Comparison of ENCODE assay signal across 8 cellular contexts in the genomic region with DNA sequence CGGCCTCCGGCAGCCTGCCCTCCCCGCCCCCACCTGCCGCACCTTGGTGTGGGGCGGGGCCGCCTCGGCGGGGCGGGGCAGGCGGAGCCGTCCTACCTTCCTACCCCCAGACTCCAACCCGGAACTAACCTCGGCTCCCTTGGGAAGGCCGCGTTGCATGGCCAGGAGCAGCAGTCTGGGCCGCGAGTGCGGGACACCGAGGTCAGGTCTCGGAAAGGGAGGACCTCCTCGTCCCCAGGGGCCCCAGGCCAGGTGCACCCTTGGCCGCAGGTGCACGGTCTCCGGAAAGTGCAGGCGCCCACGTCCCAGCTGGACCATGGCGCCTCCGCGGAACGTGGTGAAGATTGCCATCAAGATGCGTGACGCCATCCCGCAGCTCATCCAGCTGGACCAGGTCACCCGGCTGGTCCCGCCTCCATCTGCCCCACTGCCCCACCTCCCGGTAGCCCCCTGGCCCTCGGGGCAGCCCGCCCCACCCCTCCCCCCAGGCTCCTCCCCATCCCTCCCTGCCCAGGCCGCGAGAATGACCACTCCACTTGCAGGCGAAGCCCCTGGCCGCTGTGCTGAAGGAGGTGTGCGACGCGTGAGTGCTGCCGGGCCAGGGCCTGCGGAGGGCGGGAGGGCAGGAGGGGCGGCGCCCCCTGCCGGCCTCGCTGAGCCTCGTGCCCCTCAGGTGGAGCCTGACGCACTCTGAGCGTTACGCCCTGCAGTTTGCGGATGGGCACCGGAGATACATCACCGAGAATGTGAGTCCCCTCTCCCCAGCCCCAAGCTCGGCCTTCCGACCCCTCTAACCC. TPM values are rescaled to one million over a fixed set of nuclear protein-coding genes. Genes with fewer than 3 reads are reported as not detected.
DNase-seq lines count a peak whose midpoint lies in the region; ATAC-seq and TF ChIP-seq lines count a peak whose summit lies in the region.

Gene ELMO3, plus strand, starts transcription at position 121 of the 797 bp plus-strand sequence. Its CDS starts 196 bp downstream, at position 317.

- peak; percentile 28 to 47 for ATAC-seq in left cardiac atrium
- no peak for ATAC-seq in HG03159 (IDR thresholded peaks at IDR 0.05; ENCODE audit: unreplicated experiment)
- no peak for ATAC-seq in GM21447 (IDR thresholded peaks at IDR 0.05; ENCODE audit: unreplicated experiment)
- no peak for ATAC-seq in HG02623 (IDR thresholded peaks at IDR 0.05; ENCODE audit: unreplicated experiment)

- H4K20me1 ChIP-seq in PC-9 (ENCODE audit: insufficient read depth): peaks cover 12% of the 10 kb centered on the region

- H3K4me3 ChIP-seq in GM12875 (ENCODE audit: low read depth, low read length) (no peak within 1 kb of the TSS), PC-9 (peak within 1 kb of the TSS; percentile 89), rectal smooth muscle tissue (ENCODE audit: low read length) (peak within 1 kb of the TSS; percentile 64)

- CTCF ChIA-PET in PC-9 (lab: Charles Lee): interaction anchor here (1.0 to 1.8 kb wide), 3 partner anchors 45 to 245 kb away, joined by 3 to 7 read pairs (median 6); no protein-coding TSS in a partner anchor

- TF ChIP-seq CTCF in GM12875 (IDR thresholded peaks at IDR 0.05; ENCODE audit: borderline replicate concordance, insufficient read depth, low read depth, low read length) (0 out of 2 replicates have a peak, but pooled peaks have one; percentile 19), PC-9 (conservative IDR thresholded peaks at IDR 0.05) (peak; percentile 70; the same call in 1 of the 2 replicates)

- no peaks in the 10 kb centered on the region for H3K9me2 ChIP-seq in PC-9 (ENCODE audit: insufficient read depth)

- peak within 1 kb of the TSS; percentile 45 for H3K9ac ChIP-seq in rectal smooth muscle tissue (ENCODE audit: low read length)

- H3K27ac ChIP-seq in PC-9 (peak within 1 kb of the TSS; percentile 75), rectal smooth muscle tissue (ENCODE audit: low read depth, low read length) (no peak within 1 kb of the TSS)

- intact Hi-C loops in PC-9 (cut with micrococcal nuclease; ENCODE audit: unreplicated experiment): loop anchor here (1.0 to 10.0 kb wide), 6 partner anchors 47 to 266 kb away; partner anchors contain the start of genes B3GNT9 and TPPP3
- intact Hi-C loops in left cardiac atrium (cut with DNase I): no loop called here

- H3K4me2 ChIP-seq in PC-9: peak within 1 kb of the TSS; percentile 95

- H2AFZ ChIP-seq in PC-9: peak within 1 kb of the TSS; percentile 85

- H3F3A ChIP-seq in PC-9 (ENCODE audit: insufficient read depth, low read depth): peaks cover 50% of the 10 kb centered on the region

- H3K36me3 ChIP-seq in PC-9 (ENCODE audit: low read depth) (peaks cover 25% of the 10 kb centered on the region; the same call in 1 of the 2 replicates), rectal smooth muscle tissue (ENCODE audit: control insufficient read depth, insufficient read depth, low read length) (peaks cover 46% of the 10 kb centered on the region)

- no TSS peak for BruUV-seq in PC-9 (replicated peaks; lab: Mats Ljungman, UMichigan)

- H3K4me1 ChIP-seq in PC-9 (replicated peaks; ENCODE audit: insufficient read depth) (peaks cover 40% of the 10 kb centered on the region), rectal smooth muscle tissue (ENCODE audit: control insufficient read depth, insufficient read depth, low read length) (no peaks in the 10 kb centered on the region)

- no peaks in the 10 kb centered on the region for H3K9me3 ChIP-seq in PC-9 (ENCODE audit: insufficient read depth, low read depth)

- POLR2A ChIA-PET in PC-9 (lab: Charles Lee; ENCODE audit: unreplicated experiment): interaction anchor here (0.6 kb wide), 1 partner anchor 48 kb away, joined by 8 read pairs; no protein-coding TSS in a partner anchor

- no peaks in the 10 kb centered on the region for H3K27me3 ChIP-seq in PC-9 (ENCODE audit: insufficient read depth, low read depth)
- no peaks in the 10 kb centered on the region for H3K27me3 ChIP-seq in rectal smooth muscle tissue (ENCODE audit: control insufficient read depth, insufficient read depth, low read length)

- DNase-seq in PC-9 (peak; percentile 65 to 79), left cardiac atrium (no peak), KG1 (lab: John Stamatoyannopoulos, UW) (no peak)

- H3K79me2 ChIP-seq in PC-9 (ENCODE audit: low read depth): peaks cover 30% of the 10 kb centered on the region

RNA-seq across cellular contexts. Expression of gene ELMO3, which starts in this region (rescaled TPM):
- total RNA-seq in PC-9 (2021) (32.4 and 51.1 TPM in 2 replicates), left cardiac atrium (1 to 10 TPM; 1.0 to 1.6 TPM)

Comparison
In these comparisons a context has a peak if more than half of its experiments do, and no peak if none do; other contexts are left out.
1. RNA of gene ELMO3 (total RNA-seq): 32.4 to 51.1 TPM in PC-9; 1.0 to 1.6 TPM in left cardiac atrium; every median in the first group is over 10 times any median in the second.
2. DNase-seq: peak in PC-9 (2 of 2); none in left cardiac atrium (single experiment) and KG1 (single experiment).
3. ATAC-seq: peak in left cardiac atrium (2 of 2); none in HG03159 (single experiment), GM21447 (single experiment) and HG02623 (single experiment).